Comparison of ENCODE assay signal across 1 cellular context in genomic region chr10:24513155-24513554, GRCh38.
TF ChIP-seq lines count a peak whose summit lies in the region.

No MANE protein-coding gene starts in this region.

TF ChIP-seq in H1, 55 proteins besides CTCF, POLR2A, EP300 and RAD21 (continued from another document):
- TF ChIP-seq SAP30 (IDR thresholded peaks at IDR 0.05; ENCODE audit: insufficient read depth, insufficient replicate concordance, low read length) (no peak), SIX5 (IDR thresholded peaks at IDR 0.05; ENCODE audit: low read depth, low read length) (no peak), TAF7 (optimal IDR thresholded peaks at IDR 0.05; ENCODE audit: borderline replicate concordance, low read depth, low read length) (no peak), SP2 (IDR thresholded peaks at IDR 0.05; ENCODE audit: low read length) (no peak), ATF3 (IDR thresholded peaks at IDR 0.05; ENCODE audit: insufficient read depth, low read depth, low read length) (no peak), MAFK (IDR thresholded peaks at IDR 0.05; ENCODE audit: low read depth, low read length) (no peak), HDAC2 (IDR thresholded peaks at IDR 0.05; ENCODE audit: borderline replicate concordance in 1 of 2, low read depth in 2 of 2, low read length in 2 of 2) (no peak), CHD1 (IDR thresholded peaks at IDR 0.05; ENCODE audit: low read depth, low read length) (no peak), CBX5 (IDR thresholded peaks at IDR 0.05; ENCODE audit: low read depth, low read length) (no peak), CTBP2 (IDR thresholded peaks at IDR 0.05; ENCODE audit: borderline replicate concordance, insufficient read depth, insufficient read length, low read length) (no peak), ASH2L (IDR thresholded peaks at IDR 0.05; ENCODE audit: low read length) (no peak)
